ENCODE assay signal across 1 cellular context in genomic region chr12:132588319-132588718, GRCh38.
TF ChIP-seq lines count a peak whose summit lies in the region.

No MANE protein-coding gene starts in this region.

TF ChIP-seq in HCT116, 20 proteins besides CTCF, POLR2A, EP300 and RAD21 (continued from another document):
- TF ChIP-seq TCF7L2 (IDR thresholded peaks at IDR 0.05; ENCODE audit: borderline replicate concordance, extremely low read depth, insufficient read depth, insufficient read length), result no peak
- no peak for TF ChIP-seq FOSL1 (IDR thresholded peaks at IDR 0.05; ENCODE audit: low read depth)
- no peak for TF ChIP-seq SRF (IDR thresholded peaks at IDR 0.05; ENCODE audit: low read depth)
- TF ChIP-seq POLR2AphosphoS5 (IDR thresholded peaks at IDR 0.05; ENCODE audit: low read depth, low read length), result no peak
- no peak for TF ChIP-seq MAX (IDR thresholded peaks at IDR 0.05)
- TF ChIP-seq CEBPB (IDR thresholded peaks at IDR 0.05; ENCODE audit: low read depth), result no peak
- TF ChIP-seq ZFX (IDR thresholded peaks at IDR 0.05), result no peak
- no peak for TF ChIP-seq EZH2 (IDR thresholded peaks at IDR 0.05)
- TF ChIP-seq ZBTB33 (IDR thresholded peaks at IDR 0.05; ENCODE audit: extremely low read depth, insufficient replicate concordance, low read length), result no peak
- TF ChIP-seq YY1 (IDR thresholded peaks at IDR 0.05; ENCODE audit: extremely low read depth, insufficient replicate concordance, low read depth, low read length), result no peak
- no peak for TF ChIP-seq ELF1 (IDR thresholded peaks at IDR 0.05; ENCODE audit: borderline replicate concordance, low read depth)
- TF ChIP-seq JUND (IDR thresholded peaks at IDR 0.05), result no peak
